ENCODE assay signal across 27 cellular contexts in genomic region chr17:75542184-75542583, GRCh38. TPM values are rescaled to one million over a fixed set of nuclear protein-coding genes. Genes with fewer than 3 reads are reported as not detected.
DNase-seq lines count a peak whose midpoint lies in the region; ATAC-seq, FAIRE-seq and TF ChIP-seq lines count a peak whose summit lies in the region.
"Had no signal": no experiment of that assay in that cellular context is flagged by ENCODE, and none has a peak within 500 bp of the region (broad histone marks: within the 10 kb centered on the region; RNA-seq: fewer than 3 reads in every experiment).

No MANE protein-coding gene starts in this region.

- no peaks in the 10 kb centered on the region for H3K36me3 Mint-ChIP-seq in astrocyte (ENCODE audit: low read depth, unreplicated experiment)
- H3K36me3 Mint-ChIP-seq in nephron (ENCODE audit: low read depth), result no peaks in the 10 kb centered on the region
- no peaks in the 10 kb centered on the region for H3K36me3 Mint-ChIP-seq in type B pancreatic cell
- H3K36me3 Mint-ChIP-seq in activated T-cell treated with anti-CD3 and anti-CD28 coated beads, Interleukin-2, amount 50 U/mL, for 4 hours (ENCODE audit: insufficient read depth), result peaks cover 2% of the 10 kb centered on the region
- H3K36me3 Mint-ChIP-seq: activated naive CD8-positive, alpha-beta T cell treated with anti-CD3 and anti-CD28 coated beads, Interleukin-2, amount 10 ng/mL, durations not matched to agents 7 days and 5 days; naive B cell had no signal

- H3K4me2 ChIP-seq in astrocyte (ENCODE audit: low read length), result no peak overlapping the region
- peak overlapping the region; percentile 49 for H3K4me2 ChIP-seq in hepatocyte

- H3K27me3 ChIP-seq in astrocyte (ENCODE audit: insufficient read depth, low read length), result peaks cover 3% of the 10 kb centered on the region
- H3K27me3 ChIP-seq in hepatocyte, result no peaks in the 10 kb centered on the region

- WGBS in hepatocyte (ENCODE audit: low lambda C conversion rate, missing lambda C conversion rate), result 84% methylated on average over 9 of the region's 9 CpGs

- H3K9me2 ChIP-seq in hepatocyte (replicated peaks; ENCODE audit: insufficient read depth), result no peaks in the 10 kb centered on the region

- H3K79me2 ChIP-seq in astrocyte (ENCODE audit: insufficient read depth, low read length) (no peaks in the 10 kb centered on the region), hepatocyte (peaks cover 71% of the 10 kb centered on the region)

- H3K36me3 ChIP-seq in astrocyte (ENCODE audit: insufficient read depth, low read length) (no peaks in the 10 kb centered on the region), hepatocyte (replicated peaks; ENCODE audit: insufficient read depth, low read depth) (no peaks in the 10 kb centered on the region)

- H3K4me1 Mint-ChIP-seq in astrocyte (ENCODE audit: low read depth, unreplicated experiment) (peaks cover 3% of the 10 kb centered on the region), nephron (peaks cover 16% of the 10 kb centered on the region), type B pancreatic cell (ENCODE audit: unreplicated experiment) (peaks cover 12% of the 10 kb centered on the region)
- H3K4me1 Mint-ChIP-seq in activated T-cell treated with anti-CD3 and anti-CD28 coated beads, Interleukin-2, amount 50 U/mL, for 4 hours (ENCODE audit: low read depth), result no peaks in the 10 kb centered on the region
- H3K4me1 Mint-ChIP-seq: activated naive CD8-positive, alpha-beta T cell treated with anti-CD3 and anti-CD28 coated beads, Interleukin-2, amount 10 ng/mL, durations not matched to agents 7 days and 5 days had no signal

- H3K27ac ChIP-seq in astrocyte (ENCODE audit: low read depth, low read length), result no peak overlapping the region
- peak overlapping the region; percentile 92 for H3K27ac ChIP-seq in hepatocyte
- H3K27ac ChIP-seq: skin epidermis had no signal

- H3K9me3 ChIP-seq in astrocyte (ENCODE audit: insufficient read depth, low read depth, low read length), result no peaks in the 10 kb centered on the region
- H3K9me3 ChIP-seq in hepatocyte (ENCODE audit: low read depth), result no peaks in the 10 kb centered on the region

- no peaks in the 10 kb centered on the region for H3K9me3 Mint-ChIP-seq in astrocyte (ENCODE audit: unreplicated experiment)
- no peaks in the 10 kb centered on the region for H3K9me3 Mint-ChIP-seq in nephron
- H3K9me3 Mint-ChIP-seq in type B pancreatic cell, result no peaks in the 10 kb centered on the region
- H3K9me3 Mint-ChIP-seq in activated T-cell treated with anti-CD3 and anti-CD28 coated beads, Interleukin-2, amount 50 U/mL, for 4 hours, result no peaks in the 10 kb centered on the region
- H3K9me3 Mint-ChIP-seq: activated CD8-positive, alpha-beta T cell treated with anti-CD3 and anti-CD28 coated beads for 36 hours; activated naive CD8-positive, alpha-beta T cell treated with anti-CD3 and anti-CD28 coated beads, Interleukin-2, amount 10 ng/mL, durations not matched to agents 7 days and 5 days; naive B cell had no signal

- no peak overlapping the region for H3K9ac ChIP-seq in astrocyte (ENCODE audit: low read length)

- no peak for ATAC-seq in activated T-cell treated with anti-CD3 and anti-CD28 coated beads, Interleukin-2, amount 50 U/mL, for 4 hours
- ATAC-seq: activated CD8-positive, alpha-beta T cell treated with anti-CD3 and anti-CD28 coated beads for 36 hours had no signal

- no peak for FAIRE-seq in astrocyte (lab: Jason Lieb, UNC)
- FAIRE-seq in H54 (lab: Jason Lieb, UNC), result no peak
- FAIRE-seq: TTC549 had no signal

- TF ChIP-seq CTCF in astrocyte (IDR thresholded peaks at IDR 0.05; ENCODE audit: insufficient read depth, low read depth, low read length) (no peak), hepatocyte (IDR thresholded peaks at IDR 0.05; ENCODE audit: poor library complexity) (no peak), nephron (IDR thresholded peaks at IDR 0.05; ENCODE audit: unreplicated experiment in 3 of 3) (no peak), type B pancreatic cell (conservative IDR thresholded peaks at IDR 0.05) (no peak)

- H3K4me3 Mint-ChIP-seq in astrocyte (ENCODE audit: unreplicated experiment), result peak overlapping the region; percentile 60
- H3K4me3 Mint-ChIP-seq in nephron, result peak overlapping the region in 2 of 3 experiments; percentile 18 to 43
- no peak overlapping the region for H3K4me3 Mint-ChIP-seq in type B pancreatic cell
- no peak overlapping the region for H3K4me3 Mint-ChIP-seq in activated T-cell treated with anti-CD3 and anti-CD28 coated beads, Interleukin-2, amount 50 U/mL, for 4 hours
- H3K4me3 Mint-ChIP-seq: activated CD8-positive, alpha-beta T cell treated with anti-CD3 and anti-CD28 coated beads for 36 hours; activated naive CD8-positive, alpha-beta T cell treated with anti-CD3 and anti-CD28 coated beads, Interleukin-2, amount 10 ng/mL, durations not matched to agents 7 days and 5 days; naive B cell had no signal

- H4K20me1 ChIP-seq in astrocyte (ENCODE audit: insufficient read depth, low read length) (no peaks in the 10 kb centered on the region), hepatocyte (ENCODE audit: insufficient read depth, poor library complexity, severe bottlenecking) (no peaks in the 10 kb centered on the region)

- H3K4me3 ChIP-seq in astrocyte (ENCODE audit: insufficient read depth, low read depth, low read length) (no peak overlapping the region), hepatocyte (no peak overlapping the region)
- H3K4me3 ChIP-seq: skin epidermis had no signal

- H3K4me1 ChIP-seq in astrocyte (ENCODE audit: insufficient read depth, low read length) (no peaks in the 10 kb centered on the region), hepatocyte (ENCODE audit: insufficient read depth) (peaks cover 49% of the 10 kb centered on the region)

- no peak for DNase-seq in astrocyte (ENCODE audit: low read depth)
- no peak for DNase-seq in hepatocyte (ENCODE audit: low spot score)
- DNase-seq in type B pancreatic cell (ENCODE audit: extremely low spot score, unreplicated experiment), result no peak
- no peak for DNase-seq in H54 (ENCODE audit: insufficient read length, low spot score)
- DNase-seq in activated T-cell treated with anti-CD3 and anti-CD28 coated beads, Interleukin-2, amount 50 U/mL, for 4 hours, result no peak
- DNase-seq in central memory CD4-positive, alpha-beta T cell, result no peak
- DNase-seq: activated CD4-positive, CD25-positive, alpha-beta regulatory T cell treated with anti-CD3 and anti-CD28 coated beads, Interleukin-2, amount 50 U/mL, for 72 hours; activated CD8-positive, alpha-beta T cell treated with anti-CD3 and anti-CD28 coated beads for 36 hours; activated effector memory CD4-positive, alpha-beta T cell treated with Interleukin-2 at 50 U/mL for 16 hours; activated naive CD8-positive, alpha-beta T cell treated with anti-CD3 and anti-CD28 coated beads, Interleukin-2, amount 10 ng/mL, durations not matched to agents 7 days and 5 days; activated T-cell treated with anti-CD3 and anti-CD28 coated beads for 4 hours; C1 segment of cervical spinal cord; DND-41; Kasumi-1; mesenchymal stem cell; MV-4-11; naive B cell; NCI-H1436 treated with DMSO at 0.1 percent for 48 hours; NCI-H2107; NCI-H446; NCI-H82; RPMI8226; stimulated activated CD4-positive, alpha-beta T cell treated with anti-CD3 and anti-CD28 coated beads, Interleukin-2, amount 100 ng/mL, for 24 hours; T-helper 1 cell had no signal

- TF ChIP-seq POLR2A in H54 (IDR thresholded peaks at IDR 0.05; ENCODE audit: low read depth, low read length), result no peak

- H3K27ac Mint-ChIP-seq in astrocyte (ENCODE audit: unreplicated experiment), result no peak overlapping the region
- H3K27ac Mint-ChIP-seq in nephron, result peak overlapping the region; percentile 86 to 95 (median 94)
- peak overlapping the region; percentile 76 for H3K27ac Mint-ChIP-seq in type B pancreatic cell
- H3K27ac Mint-ChIP-seq: activated CD8-positive, alpha-beta T cell treated with anti-CD3 and anti-CD28 coated beads for 36 hours; activated naive CD8-positive, alpha-beta T cell treated with anti-CD3 and anti-CD28 coated beads, Interleukin-2, amount 10 ng/mL, durations not matched to agents 7 days and 5 days had no signal

- no peak overlapping the region for H2AFZ ChIP-seq in astrocyte (ENCODE audit: low read depth, low read length)
- H2AFZ ChIP-seq in hepatocyte, result no peak overlapping the region

- H3K27me3 Mint-ChIP-seq in astrocyte (ENCODE audit: low read depth, unreplicated experiment) (peaks cover 8% of the 10 kb centered on the region), nephron (ENCODE audit: low read depth) (peaks cover 10% of the 10 kb centered on the region), type B pancreatic cell (no peaks in the 10 kb centered on the region)
- H3K27me3 Mint-ChIP-seq in activated T-cell treated with anti-CD3 and anti-CD28 coated beads, Interleukin-2, amount 50 U/mL, for 4 hours (ENCODE audit: low read depth), result no peaks in the 10 kb centered on the region
- H3K27me3 Mint-ChIP-seq: activated CD8-positive, alpha-beta T cell treated with anti-CD3 and anti-CD28 coated beads for 36 hours; activated naive CD8-positive, alpha-beta T cell treated with anti-CD3 and anti-CD28 coated beads, Interleukin-2, amount 10 ng/mL, durations not matched to agents 7 days and 5 days; naive B cell had no signal

RNA-seq across cellular contexts. Expression of gene LLGL2, which starts 16.7 kb away (rescaled TPM):
- total RNA-seq in astrocyte, result 6.9 and 14.8 TPM in 2 replicates
- total RNA-seq in hepatocyte, result 60.9 and 81.8 TPM in 2 replicates
- 154 and 194 TPM in 2 replicates for polyA plus RNA-seq in hepatocyte
- 90.6 and 226 TPM in 2 replicates for total RNA-seq in type B pancreatic cell (ENCODE audit: low replicate concordance)
- 10 to 100 TPM in 2 of 3 donors, 1 to 10 TPM in 1; 9.5 to 14.1 (median 10.2) TPM for total RNA-seq in activated T-cell treated with anti-CD3 and anti-CD28 coated beads, Interleukin-2, amount 50 U/mL, for 4 hours

RNA-seq across cellular contexts. Expression of gene TSEN54, which starts 25.9 kb away (rescaled TPM):
- total RNA-seq in astrocyte (15.1 and 16.5 TPM in 2 replicates), hepatocyte (30.4 and 42.5 TPM in 2 replicates), type B pancreatic cell (ENCODE audit: low replicate concordance) (28.4 and 41.0 TPM in 2 replicates)
- polyA plus RNA-seq in hepatocyte, result 46.3 and 52.3 TPM in 2 replicates
- total RNA-seq in activated T-cell treated with anti-CD3 and anti-CD28 coated beads, Interleukin-2, amount 50 U/mL, for 4 hours, result 10 to 100 TPM; 64.1 to 76.2 (median 71.5) TPM

RNA-seq across cellular contexts. Expression of gene CASKIN2, which starts 26.8 kb away (rescaled TPM):
- total RNA-seq in astrocyte, result 16.9 and 22.8 TPM in 2 replicates
- total RNA-seq in hepatocyte, result 5.3 and 9.8 TPM in 2 replicates
- polyA plus RNA-seq in hepatocyte, result 14.5 and 16.2 TPM in 2 replicates
- 29.5 and 31.2 TPM in 2 replicates for total RNA-seq in type B pancreatic cell (ENCODE audit: low replicate concordance)
- 1 to 10 TPM; 4.3 to 6.0 (median 5.9) TPM for total RNA-seq in activated T-cell treated with anti-CD3 and anti-CD28 coated beads, Interleukin-2, amount 50 U/mL, for 4 hours

RNA-seq across cellular contexts. Expression of gene MYO15B, which starts 45.4 kb away (rescaled TPM):
- total RNA-seq in astrocyte, result 3.5 and 6.2 TPM in 2 replicates
- 99.8 and 153 TPM in 2 replicates for total RNA-seq in hepatocyte
- 124 and 132 TPM in 2 replicates for polyA plus RNA-seq in hepatocyte
- total RNA-seq in type B pancreatic cell (ENCODE audit: low replicate concordance), result 48.2 and 49.0 TPM in 2 replicates
- total RNA-seq in activated T-cell treated with anti-CD3 and anti-CD28 coated beads, Interleukin-2, amount 50 U/mL, for 4 hours, result 10 to 100 TPM in 2 of 3 donors, 1 to 10 TPM in 1; 9.3 to 29.6 (median 14.0) TPM

Comparison
In these comparisons a context has a peak if more than half of its experiments do, and no peak if none do; other contexts are left out.
1. H3K4me3 Mint-ChIP-seq: peak in astrocyte (single experiment) and nephron (2 of 3); none in type B pancreatic cell (single experiment) and activated T-cell treated with anti-CD3 and anti-CD28 coated beads, Interleukin-2, amount 50 U/mL, for 4 hours (single experiment).